Comparison of ENCODE assay signal across 30 cellular contexts in the genomic region with DNA sequence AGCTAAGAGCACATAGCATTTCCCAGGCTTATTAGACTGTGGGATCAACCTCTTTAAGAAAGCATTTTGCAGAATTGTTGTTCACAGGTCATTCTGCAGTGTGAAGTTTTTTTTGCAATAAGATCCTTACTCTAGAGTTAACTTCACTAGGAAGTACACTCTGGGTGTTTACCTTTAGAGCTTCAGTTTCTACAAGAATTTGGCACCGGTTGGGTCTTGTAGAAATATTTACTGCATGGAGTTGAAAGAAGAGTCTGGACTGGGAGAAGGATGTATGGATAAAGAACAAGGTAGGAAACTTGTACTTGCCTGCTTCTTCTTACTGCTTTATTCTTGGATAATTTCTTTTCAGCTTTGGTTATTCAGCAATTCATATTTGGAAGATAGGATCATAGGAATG.
"Had no signal": no experiment of that assay in that cellular context is flagged by ENCODE, and none has a peak within 500 bp of the region (broad histone marks: within the 10 kb centered on the region; RNA-seq: fewer than 3 reads in every experiment).

No MANE protein-coding gene starts in this region.

- H3K4me3 ChIP-seq: coronary artery, esophagus squamous epithelium, heart right ventricle, lower lobe of right lung, pancreas, right atrium auricular region, smooth muscle cell, thyroid gland, upper lobe of right lung, uterus had no signal

- H3K4me1 ChIP-seq: esophagus squamous epithelium, heart right ventricle, lower lobe of right lung, pancreas, right atrium auricular region, thyroid gland, upper lobe of right lung, uterus had no signal

- H3K9me3 ChIP-seq: esophagus squamous epithelium, lower lobe of right lung, neutrophil, pancreas, right atrium auricular region, thyroid gland, upper lobe of right lung, uterus had no signal

- H3K36me3 Mint-ChIP-seq: immature natural killer cell; naive B cell; natural killer cell treated with Interleukin-12 subunit alpha and Interleukin-12 subunit beta and Interleukin-15 and Interleukin-18, amount 100 ng/mL, for 72 hours had no signal

- H3K4me1 Mint-ChIP-seq: immature natural killer cell; naive B cell; stimulated activated naive CD8-positive, alpha-beta T cell treated with anti-CD3 and anti-CD28 coated beads, Interleukin-15, amount 100 ng/mL, for 72 hours had no signal

- ATAC-seq: effector memory CD8-positive, alpha-beta T cell; heart right ventricle; left colon; left ventricle myocardium superior; lower lobe of right lung; natural killer cell treated with Interleukin-12 subunit alpha and Interleukin-12 subunit beta and Interleukin-15 and Interleukin-18, amount 100 ng/mL, for 72 hours; pancreas; sciatic nerve; stimulated activated naive CD8-positive, alpha-beta T cell treated with anti-CD3 and anti-CD28 coated beads, Interleukin-15, amount 100 ng/mL, for 72 hours; upper lobe of right lung had no signal

- H3K27me3 Mint-ChIP-seq: effector memory CD8-positive, alpha-beta T cell; naive B cell; natural killer cell treated with Interleukin-12 subunit alpha and Interleukin-12 subunit beta and Interleukin-15 and Interleukin-18, amount 100 ng/mL, for 72 hours; stimulated activated naive CD8-positive, alpha-beta T cell treated with anti-CD3 and anti-CD28 coated beads, Interleukin-15, amount 100 ng/mL, for 72 hours had no signal

- H3K27ac Mint-ChIP-seq: effector memory CD8-positive, alpha-beta T cell; immature natural killer cell; naive B cell; natural killer cell treated with Interleukin-12 subunit alpha and Interleukin-12 subunit beta and Interleukin-15 and Interleukin-18, amount 100 ng/mL, for 72 hours; stimulated activated naive CD8-positive, alpha-beta T cell treated with anti-CD3 and anti-CD28 coated beads, Interleukin-15, amount 100 ng/mL, for 72 hours had no signal

- H3K27me3 ChIP-seq: esophagus squamous epithelium, heart right ventricle, neutrophil, pancreas, right atrium auricular region, thyroid gland, upper lobe of right lung, uterus had no signal

- H3K36me3 ChIP-seq: esophagus squamous epithelium, heart right ventricle, lower lobe of right lung, neutrophil, pancreas, right atrium auricular region, thyroid gland, upper lobe of right lung, uterus had no signal

- H3K4me3 Mint-ChIP-seq: effector memory CD8-positive, alpha-beta T cell; immature natural killer cell; naive B cell; natural killer cell treated with Interleukin-12 subunit alpha and Interleukin-12 subunit beta and Interleukin-15 and Interleukin-18, amount 100 ng/mL, for 72 hours; neural crest cell; stimulated activated naive CD8-positive, alpha-beta T cell treated with anti-CD3 and anti-CD28 coated beads, Interleukin-15, amount 100 ng/mL, for 72 hours had no signal

- H3K27ac ChIP-seq: coronary artery, esophagus squamous epithelium, heart right ventricle, lower lobe of right lung, neutrophil, pancreas, right atrium auricular region, thyroid gland, upper lobe of right lung, uterus had no signal

- DNase-seq: effector memory CD8-positive, alpha-beta T cell; erythroblast; esophagus squamous epithelium; foreskin melanocyte; glutamatergic neuron; heart right ventricle; hypothalamus; immature natural killer cell; kidney glomerular epithelial cell; left colon; left ventricle myocardium superior; lower lobe of right lung; naive B cell; pancreas; stimulated activated CD4-positive, alpha-beta T cell treated with anti-CD3 and anti-CD28 coated beads, Interleukin-12 subunit alpha, Interleukin-12 subunit beta, amount 100 ng/mL, for 4 hours; stimulated activated CD4-positive, alpha-beta T cell treated with anti-CD3 and anti-CD28 coated beads, Interleukin-1b, Interleukin-23, amount 100 ng/mL, for 48 hours; stimulated activated CD4-positive, alpha-beta T cell treated with anti-CD3 and anti-CD28 coated beads, Interleukin-4, amount 100 ng/mL, for 1 hour; stimulated activated CD8-positive, alpha-beta memory T cell treated with anti-CD3 and anti-CD28 coated beads, Interleukin-4, amount 100 ng/mL, for 48 hours; stimulated activated naive CD4-positive, alpha-beta T cell; stimulated activated naive CD8-positive, alpha-beta T cell treated with anti-CD3 and anti-CD28 coated beads, Interleukin-15, amount 100 ng/mL, for 72 hours; thyroid gland; upper lobe of right lung; uterus had no signal
